In genomic region chr17:27873211-27873610, GRCh38 we compare ENCODE assay signal across 27 cellular contexts.
"Had no signal": no experiment of that assay in that cellular context is flagged by ENCODE, and none has a peak within 500 bp of the region (broad histone marks: within the 10 kb centered on the region; RNA-seq: fewer than 3 reads in every experiment).

No MANE protein-coding gene starts in this region.

- H3K27me3 Mint-ChIP-seq: stimulated activated memory B cell treated with anti-CD40 and anti-IgM and Interleukin-4, amounts not matched to agents 10 μg/mL and 1 μg/mL and 100 μg/mL, for 72 hours; stimulated activated naive B cell treated with anti-CD40 and anti-IgM and Interleukin-4, amounts not matched to agents 10 μg/mL and 1 μg/mL and 100 μg/mL, for 72 hours; stimulated activated naive CD8-positive, alpha-beta T cell treated with anti-CD3 and anti-CD28 coated beads, Interleukin-15, amount 100 ng/mL, for 72 hours; stimulated activated naive CD8-positive, alpha-beta T cell treated with anti-CD3 and anti-CD28 coated beads, Interleukin-15, Interleukin-2, amounts not matched to agents 100 ng/mL and 50 ng/mL, for 24 hours; type B pancreatic cell had no signal

- H3K36me3 Mint-ChIP-seq: stimulated activated effector memory CD8-positive, alpha-beta T cell treated with anti-CD3 and anti-CD28 coated beads, Interleukin-12 subunit alpha, Interleukin-12 subunit beta, amount 100 ng/mL, for 72 hours; type B pancreatic cell had no signal

- H3K9me3 ChIP-seq: stomach, suprapubic skin, testis, thoracic aorta, thyroid gland, tibial artery, tibial nerve, transverse colon, upper lobe of left lung, upper lobe of right lung, uterus, vagina had no signal

- DNase-seq: stimulated activated CD4-positive, alpha-beta T cell treated with anti-CD3 and anti-CD28 coated beads, Interleukin-2, amount 100 ng/mL, for 48 hours; stimulated activated CD4-positive, alpha-beta T cell treated with anti-CD3 and anti-CD28 coated beads, Interleukin-4, amount 100 ng/mL, for 1 hour; stimulated activated CD4-positive, alpha-beta T cell treated with anti-CD3 and anti-CD28 coated beads, Interleukin-4, amount 100 ng/mL, for 24 hours; stimulated activated CD4-positive, alpha-beta T cell treated with anti-CD3 and anti-CD28 coated beads, Interleukin-4, amount 100 ng/mL, for 4 hours; stimulated activated CD8-positive, alpha-beta memory T cell treated with anti-CD3 and anti-CD28 coated beads, Interleukin-4, amount 100 ng/mL, for 48 hours; stimulated activated naive B cell treated with anti-CD40 and anti-IgM and Interleukin-4, amounts not matched to agents 10 μg/mL and 1 μg/mL and 100 μg/mL, for 72 hours; stimulated activated naive CD4-positive, alpha-beta T cell; stimulated activated naive CD4-positive, alpha-beta T cell treated with Interleukin-2 at 50 U/mL for 16 hours; stimulated activated naive CD8-positive, alpha-beta T cell treated with anti-CD3 and anti-CD28 coated beads, Interleukin-15, amount 100 ng/mL, for 72 hours; stimulated activated naive CD8-positive, alpha-beta T cell treated with anti-CD3 and anti-CD28 coated beads, Interleukin-15, Interleukin-2, amounts not matched to agents 100 U/mL and 50 U/mL, for 24 hours; stomach; substantia nigra; testis; tibial artery; transverse colon; upper lobe of left lung; upper lobe of right lung; uterus had no signal

- H3K4me3 Mint-ChIP-seq: stimulated activated effector memory CD8-positive, alpha-beta T cell treated with anti-CD3 and anti-CD28 coated beads, Interleukin-12 subunit alpha, Interleukin-12 subunit beta, amount 100 ng/mL, for 72 hours; stimulated activated memory B cell treated with anti-CD40 and anti-IgM and Interleukin-4, amounts not matched to agents 10 μg/mL and 1 μg/mL and 100 μg/mL, for 72 hours; stimulated activated naive B cell treated with anti-CD40 and anti-IgM and Interleukin-4, amounts not matched to agents 10 μg/mL and 1 μg/mL and 100 μg/mL, for 72 hours; stimulated activated naive CD8-positive, alpha-beta T cell treated with anti-CD3 and anti-CD28 coated beads, Interleukin-15, amount 100 ng/mL, for 72 hours; stimulated activated naive CD8-positive, alpha-beta T cell treated with anti-CD3 and anti-CD28 coated beads, Interleukin-15, Interleukin-2, amounts not matched to agents 100 ng/mL and 50 ng/mL, for 24 hours; type B pancreatic cell had no signal

- H3K36me3 ChIP-seq: thyroid gland, transverse colon, upper lobe of left lung, upper lobe of right lung, uterus, vagina had no signal

- H3K27ac Mint-ChIP-seq: stimulated activated effector memory CD8-positive, alpha-beta T cell treated with anti-CD3 and anti-CD28 coated beads, Interleukin-12 subunit alpha, Interleukin-12 subunit beta, amount 100 ng/mL, for 72 hours; stimulated activated memory B cell treated with anti-CD40 and anti-IgM and Interleukin-4, amounts not matched to agents 10 μg/mL and 1 μg/mL and 100 μg/mL, for 72 hours; stimulated activated naive B cell treated with anti-CD40 and anti-IgM and Interleukin-4, amounts not matched to agents 10 μg/mL and 1 μg/mL and 100 μg/mL, for 72 hours; stimulated activated naive CD8-positive, alpha-beta T cell treated with anti-CD3 and anti-CD28 coated beads, Interleukin-15, amount 100 ng/mL, for 72 hours; stimulated activated naive CD8-positive, alpha-beta T cell treated with anti-CD3 and anti-CD28 coated beads, Interleukin-15, Interleukin-2, amounts not matched to agents 100 ng/mL and 50 ng/mL, for 24 hours; type B pancreatic cell had no signal

- H3K4me3 ChIP-seq: stomach, suprapubic skin, testis, thoracic aorta, thyroid gland, tibial artery, tibial nerve, transverse colon, upper lobe of left lung, upper lobe of right lung, uterus, vagina had no signal

- H3K27ac ChIP-seq: stomach, suprapubic skin, testis, thoracic aorta, tibial artery, tibial nerve, transverse colon, upper lobe of left lung, upper lobe of right lung, uterus, vagina had no signal

- H3K9me3 Mint-ChIP-seq: stimulated activated effector memory CD8-positive, alpha-beta T cell treated with anti-CD3 and anti-CD28 coated beads, Interleukin-12 subunit alpha, Interleukin-12 subunit beta, amount 100 ng/mL, for 72 hours; stimulated activated memory B cell treated with anti-CD40 and anti-IgM and Interleukin-4, amounts not matched to agents 10 μg/mL and 1 μg/mL and 100 μg/mL, for 72 hours; stimulated activated naive B cell treated with anti-CD40 and anti-IgM and Interleukin-4, amounts not matched to agents 10 μg/mL and 1 μg/mL and 100 μg/mL, for 72 hours; stimulated activated naive CD8-positive, alpha-beta T cell treated with anti-CD3 and anti-CD28 coated beads, Interleukin-15, Interleukin-2, amounts not matched to agents 100 ng/mL and 50 ng/mL, for 24 hours; type B pancreatic cell had no signal

- H3K4me1 Mint-ChIP-seq: stimulated activated effector memory CD8-positive, alpha-beta T cell treated with anti-CD3 and anti-CD28 coated beads, Interleukin-12 subunit alpha, Interleukin-12 subunit beta, amount 100 ng/mL, for 72 hours; stimulated activated memory B cell treated with anti-CD40 and anti-IgM and Interleukin-4, amounts not matched to agents 10 μg/mL and 1 μg/mL and 100 μg/mL, for 72 hours; stimulated activated naive B cell treated with anti-CD40 and anti-IgM and Interleukin-4, amounts not matched to agents 10 μg/mL and 1 μg/mL and 100 μg/mL, for 72 hours had no signal

- H3K4me1 ChIP-seq: stomach, suprapubic skin, testis, tibial artery, tibial nerve, upper lobe of left lung, upper lobe of right lung, uterus, vagina had no signal
